ENCODE assay signal across 8 cellular contexts in genomic region chr14:55458800-55459577, GRCh38. TPM values are rescaled to one million over a fixed set of nuclear protein-coding genes. Genes with fewer than 3 reads are reported as not detected.
DNase-seq lines count a peak whose midpoint lies in the region; ATAC-seq, FAIRE-seq and TF ChIP-seq lines count a peak whose summit lies in the region.

No MANE protein-coding gene starts in this region.

- no peaks in the 10 kb centered on the region for H3K27me3 ChIP-seq in keratinocyte (ENCODE audit: control insufficient read depth, extremely low read depth, insufficient read depth, low read length)

- peaks cover 7% of the 10 kb centered on the region for H3K4me1 Mint-ChIP-seq in glutamatergic neuron (ENCODE audit: low read depth, unreplicated experiment)

- dilution Hi-C loops in keratinocyte (cut with MboI; ENCODE audit: extremely low pct_ligation_motif_present, low sequenced_read_pairs): no loop called here

- TF ChIP-seq CTCF in keratinocyte (optimal IDR thresholded peaks at IDR 0.05 in 1 of 3, IDR thresholded peaks at IDR 0.05 in 1 of 3, conservative IDR thresholded peaks at IDR 0.05 in 1 of 3; ENCODE audit: extremely low read depth in 1 of 3, insufficient read depth in 2 of 3, low read length in 3 of 3) (no peak), glutamatergic neuron (IDR thresholded peaks at IDR 0.05; ENCODE audit: partially characterized antibody, unreplicated experiment) (no peak)

- peak overlapping the region; percentile 51 for H3K27ac ChIP-seq in keratinocyte (ENCODE audit: control insufficient read depth, insufficient read depth, low read length)

- FAIRE-seq in keratinocyte (lab: Jason Lieb, UNC): peak; percentile 69
- no peak for FAIRE-seq in frontal cortex (lab: Jason Lieb, UNC)

- H3K79me2 ChIP-seq in keratinocyte (ENCODE audit: control insufficient read depth, insufficient read depth, low read length): no peaks in the 10 kb centered on the region

- no peaks in the 10 kb centered on the region for H3K36me3 ChIP-seq in keratinocyte (ENCODE audit: control insufficient read depth in 2 of 2, extremely low read depth in 1 of 2, insufficient read depth in 2 of 2, low read length in 2 of 2)

- in situ Hi-C loops in G401 (cut with HindIII; ENCODE audit: low sequenced_read_pairs): no loop called here

- peaks cover 28% of the 10 kb centered on the region for H3K4me1 ChIP-seq in keratinocyte (ENCODE audit: control insufficient read depth, extremely low read depth, insufficient read depth, low read length)

- H3K9me1 ChIP-seq in keratinocyte (ENCODE audit: control insufficient read depth, extremely low read depth, insufficient read depth, low read length): no peaks in the 10 kb centered on the region

- no peak overlapping the region for H3K27ac Mint-ChIP-seq in glutamatergic neuron (ENCODE audit: unreplicated experiment)

- H3K4me3 Mint-ChIP-seq in glutamatergic neuron (ENCODE audit: unreplicated experiment): no peak overlapping the region

- peak; percentile 33 for DNase-seq in HS-5 (ENCODE audit: low read depth)
- DNase-seq in keratinocyte (ENCODE audit: low read depth, low spot score): no peak
- no peak for DNase-seq in frontal cortex (ENCODE audit: low spot score in 2 of 2)
- no peak for DNase-seq in glutamatergic neuron
- DNase-seq in G401 (ENCODE audit: low spot score): no peak
- DNase-seq in NCI-H2029 treated with DMSO at 0.1 percent for 48 hours (lab: John Stamatoyannopoulos, UW): no peak

- no peak overlapping the region for H3K4me3 ChIP-seq in keratinocyte (ENCODE audit: control insufficient read depth in 2 of 3, extremely low read depth in 1 of 3, insufficient read depth in 2 of 3, low read depth in 1 of 3, low read length in 3 of 3)

- H3K4me2 ChIP-seq in keratinocyte (ENCODE audit: control insufficient read depth, extremely low read depth, insufficient read depth, low read depth, low read length): peak overlapping the region; percentile 71

- no peaks in the 10 kb centered on the region for H4K20me1 ChIP-seq in keratinocyte (ENCODE audit: control insufficient read depth, extremely low read depth, insufficient read depth, low read length)

- ATAC-seq in GM18508 (IDR thresholded peaks at IDR 0.05; ENCODE audit: insufficient read depth, unreplicated experiment) (peak; percentile 84), GM21737 (IDR thresholded peaks at IDR 0.05; ENCODE audit: unreplicated experiment) (peak; percentile 77)

- H3K9me3 Mint-ChIP-seq in glutamatergic neuron (ENCODE audit: unreplicated experiment): peaks cover 8% of the 10 kb centered on the region

- H3K36me3 Mint-ChIP-seq in glutamatergic neuron (ENCODE audit: unreplicated experiment): peaks cover 4% of the 10 kb centered on the region

- H3K9me3 ChIP-seq in keratinocyte (ENCODE audit: control insufficient read depth, low read depth, low read length): no peaks in the 10 kb centered on the region

- peak overlapping the region; percentile 52 for H2AFZ ChIP-seq in keratinocyte (ENCODE audit: control insufficient read depth, low read length)

- H3K9ac ChIP-seq in keratinocyte (ENCODE audit: control insufficient read depth, extremely low read depth, insufficient read depth, low read length): no peak overlapping the region

- H3K27me3 Mint-ChIP-seq in glutamatergic neuron (ENCODE audit: unreplicated experiment): peaks cover 2% of the 10 kb centered on the region

RNA-seq across cellular contexts. Expression of gene TBPL2, which starts 18.6 kb away (rescaled TPM):
- polyA plus RNA-seq in keratinocyte: not detected in 3 replicates
- polyA plus RNA-seq in keratinocyte (2011; ENCODE audit: low read depth): not detected
- not detected in 2 replicates for polyA plus RNA-seq in keratinocyte (2011; cell fraction: cytosol; rRNA removed)
- not detected in 2 replicates for polyA plus RNA-seq in keratinocyte (2011; cell fraction: nucleus; rRNA removed)
- polyA plus RNA-seq in keratinocyte (2012; ENCODE audit: low replicate concordance): not detected in 2 replicates
- not detected in 3 replicates for polyA minus RNA-seq in keratinocyte
- polyA minus RNA-seq in keratinocyte (2011; cell fraction: cytosol; rRNA and poly(A)+ RNA removed): not detected
- polyA minus RNA-seq in keratinocyte (2011; cell fraction: nucleus; rRNA and poly(A)+ RNA removed): not detected in 2 replicates
- total RNA-seq in frontal cortex (not detected), glutamatergic neuron (ENCODE audit: unreplicated experiment) (not detected)
- total RNA-seq in G401 (2014; rRNA removed; shearing (Covaris generic)): not detected in 2 replicates

RNA-seq across cellular contexts. Expression of gene ATG14, which starts 47.4 kb away (rescaled TPM):
- 4.4 to 7.0 TPM (median 6.4 TPM) in 3 replicates for polyA plus RNA-seq in keratinocyte
- 11.1 TPM for polyA plus RNA-seq in keratinocyte (2011; ENCODE audit: low read depth)
- 3.4 and 5.8 TPM in 2 replicates for polyA plus RNA-seq in keratinocyte (2011; cell fraction: cytosol; rRNA removed)
- polyA plus RNA-seq in keratinocyte (2011; cell fraction: nucleus; rRNA removed): 9.6 and 10.0 TPM in 2 replicates
- 4.2 and 11.9 TPM in 2 replicates for polyA plus RNA-seq in keratinocyte (2012; ENCODE audit: low replicate concordance)
- polyA minus RNA-seq in keratinocyte: 2.7 to 9.4 TPM (median 7.6 TPM) in 3 replicates
- polyA minus RNA-seq in keratinocyte (2011; cell fraction: cytosol; rRNA and poly(A)+ RNA removed): 5.0 TPM
- polyA minus RNA-seq in keratinocyte (2011; cell fraction: nucleus; rRNA and poly(A)+ RNA removed): 5.9 and 9.0 TPM in 2 replicates
- total RNA-seq in frontal cortex: 20.4 TPM
- total RNA-seq in glutamatergic neuron (ENCODE audit: unreplicated experiment): 13.5 TPM
- total RNA-seq in G401 (2014; rRNA removed; shearing (Covaris generic)): 8.7 and 9.1 TPM in 2 replicates
